ENCODE assay signal across 14 cellular contexts in genomic region chr13:33310245-33311038, GRCh38. TPM values are rescaled to one million over a fixed set of nuclear protein-coding genes. Genes with fewer than 3 reads are reported as not detected.
DNase-seq lines count a peak whose midpoint lies in the region; ATAC-seq and TF ChIP-seq lines count a peak whose summit lies in the region.
"Had no signal": no experiment of that assay in that cellular context is flagged by ENCODE, and none has a peak within 500 bp of the region (broad histone marks: within the 10 kb centered on the region; RNA-seq: fewer than 3 reads in every experiment).

No MANE protein-coding gene starts in this region.

- ATAC-seq in T-helper 17 cell, result no peak
- no peak for ATAC-seq in body of pancreas
- ATAC-seq: CD8-positive, alpha-beta T cell; GM12878 had no signal

- TF ChIP-seq CTCF in thyroid gland (IDR thresholded peaks at IDR 0.05) (no peak), body of pancreas (IDR thresholded peaks at IDR 0.05) (no peak)

- H3K36me3 Mint-ChIP-seq in T-helper 17 cell (ENCODE audit: low read depth), result no peaks in the 10 kb centered on the region
- H3K36me3 Mint-ChIP-seq: CD8-positive, alpha-beta T cell had no signal

- H3K4me3 Mint-ChIP-seq in T-helper 17 cell, result no peak overlapping the region
- H3K4me3 Mint-ChIP-seq: B cell; CD8-positive, alpha-beta T cell; H9 had no signal

- H2BK5ac ChIP-seq in trophoblast cell (ENCODE audit: low read depth, low read length, poor library complexity), result no peak overlapping the region

- TF ChIP-seq POLR2A in thyroid gland (IDR thresholded peaks at IDR 0.05) (no peak), body of pancreas (IDR thresholded peaks at IDR 0.05) (no peak)

- no peaks in the 10 kb centered on the region for H3K79me1 ChIP-seq in trophoblast cell (ENCODE audit: low read length)

- H4K12ac ChIP-seq in trophoblast cell (ENCODE audit: low read depth, low read length), result no peak overlapping the region

- H3K36me3 ChIP-seq in trophoblast cell (ENCODE audit: control insufficient read depth in 1 of 2, insufficient read depth in 2 of 2, low read length in 2 of 2) (no peaks in the 10 kb centered on the region), thyroid gland (no peaks in the 10 kb centered on the region), body of pancreas (replicated peaks in 1 of 2; ENCODE audit: insufficient read depth in 1 of 2, low read depth in 2 of 2) (no peaks in the 10 kb centered on the region)
- H3K36me3 ChIP-seq: BLaER1 treated with 17β-estradiol and CSF1 and Interleukin-3, amounts not matched to agents 10 nM and 100 nM had no signal

- no peak overlapping the region for H2BK120ac ChIP-seq in trophoblast cell (ENCODE audit: insufficient read depth, low read length, poor library complexity)

- H3K4ac ChIP-seq in trophoblast cell (ENCODE audit: low read depth, low read length), result no peak overlapping the region

- H3K9me3 ChIP-seq in T-helper 17 cell (ENCODE audit: control insufficient read depth, low read length, poor library complexity, severe bottlenecking) (no peaks in the 10 kb centered on the region), trophoblast cell (ENCODE audit: insufficient read depth, low read depth, low read length) (no peaks in the 10 kb centered on the region), thyroid gland (no peaks in the 10 kb centered on the region), body of pancreas (no peaks in the 10 kb centered on the region)

- H2AFZ ChIP-seq in trophoblast cell (ENCODE audit: insufficient read depth, low read length, poor library complexity), result no peak overlapping the region

- H3K27me3 Mint-ChIP-seq in T-helper 17 cell, result peaks cover 21% of the 10 kb centered on the region

- no peaks in the 10 kb centered on the region for H3K79me2 ChIP-seq in trophoblast cell (ENCODE audit: control insufficient read depth, insufficient read depth, low read length, poor library complexity)

- DNase-seq in NCI-H69 (lab: John Stamatoyannopoulos, UW) (peak; percentile 17), T-helper 17 cell (no peak), epithelial cell of prostate (ENCODE audit: low read depth, low spot score) (peak; percentile 12), trophoblast cell (peak; percentile 22 to 70), thyroid gland (no peak), NCI-H345 (lab: John Stamatoyannopoulos, UW) (no peak), body of pancreas (no peak)
- DNase-seq: Calu3; CD8-positive, alpha-beta T cell; DMS79 treated with DMSO at 0.1 percent for 48 hours; H9 had no signal

- no peak overlapping the region for H3K23ac ChIP-seq in trophoblast cell (ENCODE audit: low read length)

- intact Hi-C loops in thyroid gland (cut with DNase I) (no loop called here), body of pancreas (cut with DNase I) (no loop called here)

- no peak overlapping the region for H4K8ac ChIP-seq in trophoblast cell (ENCODE audit: low read depth, low read length)

- H3K14ac ChIP-seq in trophoblast cell (ENCODE audit: low read length), result no peak overlapping the region

- H3K27me3 ChIP-seq in trophoblast cell (ENCODE audit: insufficient read depth, low read length) (no peaks in the 10 kb centered on the region), thyroid gland (no peaks in the 10 kb centered on the region), body of pancreas (no peaks in the 10 kb centered on the region)
- H3K27me3 ChIP-seq: BLaER1 treated with 17β-estradiol and CSF1 and Interleukin-3, amounts not matched to agents 10 nM and 100 nM had no signal

- no peak overlapping the region for H3K4me3 ChIP-seq in trophoblast cell (ENCODE audit: low read depth, low read length)
- no peak overlapping the region for H3K4me3 ChIP-seq in thyroid gland (replicated peaks in 1 of 3)
- H3K4me3 ChIP-seq in body of pancreas, result no peak overlapping the region
- H3K4me3 ChIP-seq: BLaER1 treated with 17β-estradiol and CSF1 and Interleukin-3, amounts not matched to agents 10 nM and 100 nM; GM12878 had no signal

- H4K91ac ChIP-seq in trophoblast cell (ENCODE audit: low read depth, low read length), result no peak overlapping the region

- no peak overlapping the region for H3K9ac ChIP-seq in trophoblast cell (ENCODE audit: low read length)
- H3K9ac ChIP-seq: BLaER1 treated with 17β-estradiol and CSF1 and Interleukin-3, amounts not matched to agents 10 nM and 100 nM had no signal

- no CpG with 5 or more reads among the region's 4 CpGs for WGBS in trophoblast cell (ENCODE audit: extremely low coverage, insufficient coverage, insufficient read length)
- 88% methylated on average over 4 of the region's 4 CpGs for WGBS in thyroid gland, 2 donors
- 66 to 70% methylated on average over 4 of the region's 4 CpGs for WGBS in body of pancreas, 2 donors

- H3K4me1 ChIP-seq in trophoblast cell (ENCODE audit: control insufficient read depth in 1 of 2, insufficient read depth in 2 of 2, low read length in 2 of 2) (no peaks in the 10 kb centered on the region), thyroid gland (peaks cover 12 to 15% of the 10 kb centered on the region in 2 donors), body of pancreas (peaks cover 4% of the 10 kb centered on the region)

- no peak overlapping the region for H3K4me2 ChIP-seq in trophoblast cell (ENCODE audit: low read length)
- H3K4me2 ChIP-seq: BLaER1 treated with 17β-estradiol and CSF1 and Interleukin-3, amounts not matched to agents 10 nM and 100 nM had no signal

- peak overlapping the region; percentile 32 for H3K27ac Mint-ChIP-seq in T-helper 17 cell
- H3K27ac Mint-ChIP-seq: B cell; CD8-positive, alpha-beta T cell; H9 had no signal

- peaks cover 2% of the 10 kb centered on the region for H3K4me1 Mint-ChIP-seq in T-helper 17 cell
- H3K4me1 Mint-ChIP-seq: H9 had no signal

- H2BK12ac ChIP-seq in trophoblast cell (ENCODE audit: low read length), result no peak overlapping the region

- H3K27ac ChIP-seq in epithelial cell of prostate, result no peak overlapping the region
- H3K27ac ChIP-seq in trophoblast cell (ENCODE audit: low read depth, low read length), result no peak overlapping the region
- H3K27ac ChIP-seq in thyroid gland, result no peak overlapping the region
- no peak overlapping the region for H3K27ac ChIP-seq in body of pancreas
- H3K27ac ChIP-seq: BLaER1 treated with 17β-estradiol and CSF1 and Interleukin-3, amounts not matched to agents 10 nM and 100 nM had no signal

- H2AK5ac ChIP-seq in trophoblast cell (ENCODE audit: low read length), result no peak overlapping the region

- no peak overlapping the region for H3K18ac ChIP-seq in trophoblast cell (ENCODE audit: low read length)

RNA-seq across cellular contexts. Expression of gene STARD13, which starts 24.9 kb away (rescaled TPM):
- total RNA-seq in T-helper 17 cell (not detected), thyroid gland (100 to 1,000 TPM in 1 of 4 donors, 10 to 100 TPM in 3; 52.0 to 114 (median 89.2) TPM), body of pancreas (10 to 100 TPM; 18.9 to 29.7 TPM)
- polyA plus RNA-seq in trophoblast cell (2013), result 3.3 and 3.6 TPM in 2 replicates
- total RNA-seq: CD8-positive, alpha-beta T cell had no signal

Comparison
In these comparisons a context has a peak if more than half of its experiments do, and no peak if none do; other contexts are left out.
1. DNase-seq: peak in NCI-H69 (single experiment), epithelial cell of prostate (single experiment) and trophoblast cell (2 of 2); none in T-helper 17 cell (0 of 3), thyroid gland (0 of 2), NCI-H345 (single experiment) and body of pancreas (0 of 4).
2. RNA of gene STARD13, which starts 24.9 kb away (total RNA-seq): 52.0 to 114 TPM in thyroid gland and 18.9 to 29.7 TPM in body of pancreas; not detected in T-helper 17 cell; every median in the first group is over 10 times any median in the second.